8 cellular contexts compared by ENCODE assay signal in genomic region chr2:64770781-64771334, GRCh38.
DNase-seq lines count a peak whose midpoint lies in the region; ATAC-seq and TF ChIP-seq lines count a peak whose summit lies in the region.
"Had no signal": no experiment of that assay in that cellular context is flagged by ENCODE, and none has a peak within 500 bp of the region (broad histone marks: within the 10 kb centered on the region; RNA-seq: fewer than 3 reads in every experiment).

No MANE protein-coding gene starts in this region.

- TF ChIP-seq CTCF in HCT116 (IDR thresholded peaks at IDR 0.05 in 2 of 3, conservative IDR thresholded peaks at IDR 0.05 in 1 of 3; ENCODE audit: borderline replicate concordance in 1 of 3, insufficient read depth in 1 of 3, low read depth in 2 of 3, low read length in 2 of 3): no peak
- no peak for TF ChIP-seq CTCF in left ventricle myocardium inferior (IDR thresholded peaks at IDR 0.05; ENCODE audit: borderline replicate concordance)
- TF ChIP-seq CTCF in spleen (IDR thresholded peaks at IDR 0.05 in 8 of 11, conservative IDR thresholded peaks at IDR 0.05 in 3 of 11): no peak
- TF ChIP-seq CTCF in OCI-LY7 (conservative IDR thresholded peaks at IDR 0.05; ENCODE audit: low read length): no peak

- CTCF ChIA-PET in HCT116 (lab: Charles Lee) (interaction anchor here (1.3 kb wide), 1 partner anchor 19 kb away, joined by 3 read pairs; no protein-coding TSS in a partner anchor), OCI-LY7 (lab: Charles Lee; ENCODE audit: unreplicated experiment) (no interaction called here)

- TF ChIP-seq POLR2A in HCT116 (IDR thresholded peaks at IDR 0.05; ENCODE audit: borderline replicate concordance, extremely low read depth, insufficient read depth, insufficient read length): no peak
- TF ChIP-seq POLR2A in spleen (IDR thresholded peaks at IDR 0.05): no peak

- no peaks in the 10 kb centered on the region for H3K9me2 ChIP-seq in HCT116 (ENCODE audit: insufficient read depth)
- H3K9me2 ChIP-seq in OCI-LY7 (ENCODE audit: insufficient read depth, low read length): no peaks in the 10 kb centered on the region

- peak overlapping the region in 1 of 2 experiments; percentile 46; a peak in 2 of 4 replicates for H3K4me3 ChIP-seq in HCT116 (replicated peaks in 1 of 2; ENCODE audit: low read depth in 1 of 2, low read length in 2 of 2)
- no peak overlapping the region for H3K4me3 ChIP-seq in left ventricle myocardium inferior
- no peak overlapping the region for H3K4me3 ChIP-seq in spleen
- H3K4me3 ChIP-seq in OCI-LY7 (ENCODE audit: low read depth, low read length, poor library complexity, severe bottlenecking): no peak overlapping the region
- H3K4me3 ChIP-seq in aorta (ENCODE audit: low read length in 2 of 2): no peak overlapping the region

- peaks cover 32 to 55% of the 10 kb centered on the region in 2 experiments for H3K4me1 ChIP-seq in HCT116 (ENCODE audit: control insufficient read depth in 1 of 2, insufficient read depth in 2 of 2, low read length in 2 of 2)
- H3K4me1 ChIP-seq in left ventricle myocardium inferior: peaks cover 46% of the 10 kb centered on the region
- H3K4me1 ChIP-seq in spleen: peaks cover 8 to 32% (median 22%) of the 10 kb centered on the region in 6 donors
- peaks cover 27% of the 10 kb centered on the region for H3K4me1 ChIP-seq in OCI-LY7 (ENCODE audit: insufficient read depth, low read length, poor library complexity, severe bottlenecking)
- H3K4me1 ChIP-seq in aorta (ENCODE audit: control insufficient read depth in 1 of 2, insufficient read depth in 2 of 2, low read length in 2 of 2): no peaks in the 10 kb centered on the region

- peak; percentile 27; the same call in 1 of the 2 replicates for TF ChIP-seq RAD21 in HCT116 (IDR thresholded peaks at IDR 0.05; ENCODE audit: low read depth)

- H2AFZ ChIP-seq in HCT116 (ENCODE audit: low read depth, low read length, poor library complexity, severe bottlenecking): no peak overlapping the region
- H2AFZ ChIP-seq in OCI-LY7 (ENCODE audit: low read length): no peak overlapping the region

- intact Hi-C loops in HCT116 (cut with micrococcal nuclease) (no loop called here), left ventricle myocardium inferior (cut with micrococcal nuclease) (no loop called here), spleen (cut with DNase I; ENCODE audit: low total_unique reads) (no loop called here), OCI-LY7 (cut with micrococcal nuclease; ENCODE audit: unreplicated experiment) (no loop called here), aorta (cut with DNase I) (no loop called here)

- peak overlapping the region; percentile 98 for H3K27ac ChIP-seq in HCT116 (ENCODE audit: low read depth, low read length)
- H3K27ac ChIP-seq in left ventricle myocardium inferior (replicated peaks): no peak overlapping the region
- H3K27ac ChIP-seq in spleen: no peak overlapping the region
- H3K27ac ChIP-seq in OCI-LY7 (ENCODE audit: low read depth, low read length, poor library complexity, severe bottlenecking): no peak overlapping the region
- H3K27ac ChIP-seq in aorta (ENCODE audit: low read depth in 1 of 2, low read length in 2 of 2): no peak overlapping the region

- no peaks in the 10 kb centered on the region for H3K79me2 ChIP-seq in HCT116 (ENCODE audit: insufficient read depth, low read length)
- no peaks in the 10 kb centered on the region for H3K79me2 ChIP-seq in OCI-LY7 (ENCODE audit: insufficient read depth, low read depth, low read length)

- DNase-seq in HCT116 (ENCODE audit: low read depth, low spot score) (no peak), amniotic epithelial cell (ENCODE audit: low read depth) (peak; percentile 87), left ventricle myocardium inferior (peak; percentile 31), spleen (peak; percentile 57), OCI-LY7 (ENCODE audit: low spot score) (no peak), aorta (no peak)
- DNase-seq: activated CD4-positive, alpha-beta T cell treated with anti-CD3 and anti-CD28 coated beads for 36 hours had no signal

- H4K20me1 ChIP-seq in HCT116 (ENCODE audit: insufficient read depth) (no peaks in the 10 kb centered on the region), OCI-LY7 (ENCODE audit: insufficient read depth, low read length) (no peaks in the 10 kb centered on the region)

- POLR2A ChIA-PET in HCT116 (lab: Charles Lee): interaction anchor here (1.0 to 1.1 kb wide), 2 partner anchors 8 to 22 kb away, joined by 3 to 4 read pairs; no protein-coding TSS in a partner anchor
- POLR2A ChIA-PET in OCI-LY7 (lab: Charles Lee): interaction anchor here (1.4 kb wide), 1 partner anchor 86 kb away, joined by 3 read pairs; no protein-coding TSS in a partner anchor

- BruUV-seq in HCT116 (replicated peaks; lab: Mats Ljungman, UMichigan): no TSS peak
- BruUV-seq in OCI-LY7 (replicated peaks; lab: Mats Ljungman, UMichigan): no TSS peak

- no peaks in the 10 kb centered on the region for H3K27me3 ChIP-seq in HCT116 (ENCODE audit: insufficient read depth, low read length)
- no peaks in the 10 kb centered on the region for H3K27me3 ChIP-seq in left ventricle myocardium inferior (ENCODE audit: low read depth)
- no peaks in the 10 kb centered on the region for H3K27me3 ChIP-seq in spleen (replicated peaks in 1 of 7)
- no peaks in the 10 kb centered on the region for H3K27me3 ChIP-seq in aorta (ENCODE audit: control insufficient read depth in 1 of 2, insufficient read depth in 2 of 2, low read length in 1 of 2)

- RAD21 ChIA-PET in HCT116 (lab: Charles Lee; ENCODE audit: low non-redundant PET in 1 of 2, low total read pairs in 2 of 2, uncharacterized antibody in 2 of 2, unreplicated experiment in 2 of 2): no interaction called here

- no peaks in the 10 kb centered on the region; a peak in 1 of 4 replicates for H3K9me3 ChIP-seq in HCT116 (ENCODE audit: control insufficient read depth in 1 of 2, insufficient read depth in 1 of 2, low read depth in 1 of 2, low read length in 2 of 2)
- H3K9me3 ChIP-seq in left ventricle myocardium inferior (replicated peaks): peaks cover 8% of the 10 kb centered on the region
- peaks cover 0 to 9% (median 6%) of the 10 kb centered on the region in 8 donors for H3K9me3 ChIP-seq in spleen
- peaks cover 6% of the 10 kb centered on the region; the same call in 1 of the 2 replicates for H3K9me3 ChIP-seq in OCI-LY7 (ENCODE audit: low read length)
- no peaks in the 10 kb centered on the region for H3K9me3 ChIP-seq in aorta (ENCODE audit: control insufficient read depth, low read length)

- 75 to 88% (median 81%) methylated on average over 5 of the region's 5 CpGs for WGBS in spleen, 5 donors
- WGBS in aorta, 2 donors: 84 to 90% methylated on average over 5 of the region's 5 CpGs

- H3K36me3 ChIP-seq in HCT116 (ENCODE audit: control insufficient read depth in 1 of 2, insufficient read depth in 2 of 2, low read length in 2 of 2): no peaks in the 10 kb centered on the region
- H3K36me3 ChIP-seq in left ventricle myocardium inferior: no peaks in the 10 kb centered on the region
- H3K36me3 ChIP-seq in spleen: no peaks in the 10 kb centered on the region
- no peaks in the 10 kb centered on the region for H3K36me3 ChIP-seq in OCI-LY7 (ENCODE audit: insufficient read depth, low read length)
- no peaks in the 10 kb centered on the region for H3K36me3 ChIP-seq in aorta (ENCODE audit: control insufficient read depth in 1 of 2, insufficient read depth in 2 of 2, low read length in 1 of 2)

- H3K4me2 ChIP-seq in HCT116 (ENCODE audit: low read length) (peak overlapping the region; percentile 80), OCI-LY7 (ENCODE audit: low read length) (no peak overlapping the region)

- ATAC-seq in HCT116 (peak; percentile 16), aorta (ENCODE audit: low FRiP score) (no peak), HG03439 (IDR thresholded peaks at IDR 0.05; ENCODE audit: unreplicated experiment) (no peak)
- ATAC-seq: activated CD4-positive, alpha-beta T cell treated with anti-CD3 and anti-CD28 coated beads for 36 hours had no signal

- H3K9ac ChIP-seq in HCT116 (ENCODE audit: low read length): peak overlapping the region; percentile 87

TF ChIP-seq in HCT116, 20 proteins besides CTCF, POLR2A, EP300 and RAD21:
- TF ChIP-seq CBX3 (IDR thresholded peaks at IDR 0.05; ENCODE audit: low read depth) (peak; percentile 61; the same call in 1 of the 2 replicates), POLR2AphosphoS5 (IDR thresholded peaks at IDR 0.05; ENCODE audit: low read depth, low read length) (peak; percentile 46; the same call in 1 of the 2 replicates), SP1 (IDR thresholded peaks at IDR 0.05; ENCODE audit: low read depth) (no peak), ZFX (IDR thresholded peaks at IDR 0.05) (no peak), EZH2phosphoT487 (IDR thresholded peaks at IDR 0.05; ENCODE audit: borderline replicate concordance) (no peak), YY1 (IDR thresholded peaks at IDR 0.05; ENCODE audit: extremely low read depth, insufficient replicate concordance, low read depth, low read length) (no peak), ZBTB33 (IDR thresholded peaks at IDR 0.05; ENCODE audit: extremely low read depth, insufficient replicate concordance, low read length) (no peak), TCF7L2 (IDR thresholded peaks at IDR 0.05; ENCODE audit: borderline replicate concordance, extremely low read depth, insufficient read depth, insufficient read length) (no peak), SRF (IDR thresholded peaks at IDR 0.05; ENCODE audit: low read depth) (no peak), JUND (IDR thresholded peaks at IDR 0.05) (no peak), FOSL1 (IDR thresholded peaks at IDR 0.05; ENCODE audit: low read depth) (no peak), EGR1 (IDR thresholded peaks at IDR 0.05; ENCODE audit: low read depth) (no peak), EZH2 (IDR thresholded peaks at IDR 0.05) (no peak)

Comparison
In these comparisons a context has a peak if more than half of its experiments do, and no peak if none do; other contexts are left out.
1. DNase-seq: peak in amniotic epithelial cell (single experiment), left ventricle myocardium inferior (single experiment) and spleen (single experiment); none in HCT116 (single experiment), OCI-LY7 (single experiment) and aorta (0 of 2).